In the genomic region with DNA sequence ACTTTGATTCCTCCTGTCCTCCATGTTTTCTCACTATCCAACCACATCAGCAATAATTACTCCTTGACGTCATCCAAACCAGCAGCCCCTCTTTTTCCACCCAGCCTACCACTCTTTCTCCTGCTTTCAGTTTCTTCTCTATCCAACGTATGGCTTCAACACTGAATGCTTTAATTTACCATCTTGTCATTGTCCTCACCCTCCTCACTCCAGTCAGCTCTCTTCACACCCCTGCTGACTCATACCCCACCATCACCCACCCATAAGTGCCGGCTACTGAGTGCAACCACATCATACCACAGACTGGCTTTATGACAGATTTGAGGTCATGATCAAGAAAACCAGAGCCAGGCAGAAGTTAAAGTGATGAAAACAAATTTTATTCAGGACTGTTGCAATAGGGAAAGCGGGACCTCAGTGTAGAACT, we compare ENCODE assay signal across 1 cellular context.
TF ChIP-seq lines count a peak whose summit lies in the region.

No MANE protein-coding gene starts in this region.

TF ChIP-seq in H1, 55 proteins besides CTCF, POLR2A, EP300 and RAD21 (continued from another document):
- TF ChIP-seq, protein P1, sequence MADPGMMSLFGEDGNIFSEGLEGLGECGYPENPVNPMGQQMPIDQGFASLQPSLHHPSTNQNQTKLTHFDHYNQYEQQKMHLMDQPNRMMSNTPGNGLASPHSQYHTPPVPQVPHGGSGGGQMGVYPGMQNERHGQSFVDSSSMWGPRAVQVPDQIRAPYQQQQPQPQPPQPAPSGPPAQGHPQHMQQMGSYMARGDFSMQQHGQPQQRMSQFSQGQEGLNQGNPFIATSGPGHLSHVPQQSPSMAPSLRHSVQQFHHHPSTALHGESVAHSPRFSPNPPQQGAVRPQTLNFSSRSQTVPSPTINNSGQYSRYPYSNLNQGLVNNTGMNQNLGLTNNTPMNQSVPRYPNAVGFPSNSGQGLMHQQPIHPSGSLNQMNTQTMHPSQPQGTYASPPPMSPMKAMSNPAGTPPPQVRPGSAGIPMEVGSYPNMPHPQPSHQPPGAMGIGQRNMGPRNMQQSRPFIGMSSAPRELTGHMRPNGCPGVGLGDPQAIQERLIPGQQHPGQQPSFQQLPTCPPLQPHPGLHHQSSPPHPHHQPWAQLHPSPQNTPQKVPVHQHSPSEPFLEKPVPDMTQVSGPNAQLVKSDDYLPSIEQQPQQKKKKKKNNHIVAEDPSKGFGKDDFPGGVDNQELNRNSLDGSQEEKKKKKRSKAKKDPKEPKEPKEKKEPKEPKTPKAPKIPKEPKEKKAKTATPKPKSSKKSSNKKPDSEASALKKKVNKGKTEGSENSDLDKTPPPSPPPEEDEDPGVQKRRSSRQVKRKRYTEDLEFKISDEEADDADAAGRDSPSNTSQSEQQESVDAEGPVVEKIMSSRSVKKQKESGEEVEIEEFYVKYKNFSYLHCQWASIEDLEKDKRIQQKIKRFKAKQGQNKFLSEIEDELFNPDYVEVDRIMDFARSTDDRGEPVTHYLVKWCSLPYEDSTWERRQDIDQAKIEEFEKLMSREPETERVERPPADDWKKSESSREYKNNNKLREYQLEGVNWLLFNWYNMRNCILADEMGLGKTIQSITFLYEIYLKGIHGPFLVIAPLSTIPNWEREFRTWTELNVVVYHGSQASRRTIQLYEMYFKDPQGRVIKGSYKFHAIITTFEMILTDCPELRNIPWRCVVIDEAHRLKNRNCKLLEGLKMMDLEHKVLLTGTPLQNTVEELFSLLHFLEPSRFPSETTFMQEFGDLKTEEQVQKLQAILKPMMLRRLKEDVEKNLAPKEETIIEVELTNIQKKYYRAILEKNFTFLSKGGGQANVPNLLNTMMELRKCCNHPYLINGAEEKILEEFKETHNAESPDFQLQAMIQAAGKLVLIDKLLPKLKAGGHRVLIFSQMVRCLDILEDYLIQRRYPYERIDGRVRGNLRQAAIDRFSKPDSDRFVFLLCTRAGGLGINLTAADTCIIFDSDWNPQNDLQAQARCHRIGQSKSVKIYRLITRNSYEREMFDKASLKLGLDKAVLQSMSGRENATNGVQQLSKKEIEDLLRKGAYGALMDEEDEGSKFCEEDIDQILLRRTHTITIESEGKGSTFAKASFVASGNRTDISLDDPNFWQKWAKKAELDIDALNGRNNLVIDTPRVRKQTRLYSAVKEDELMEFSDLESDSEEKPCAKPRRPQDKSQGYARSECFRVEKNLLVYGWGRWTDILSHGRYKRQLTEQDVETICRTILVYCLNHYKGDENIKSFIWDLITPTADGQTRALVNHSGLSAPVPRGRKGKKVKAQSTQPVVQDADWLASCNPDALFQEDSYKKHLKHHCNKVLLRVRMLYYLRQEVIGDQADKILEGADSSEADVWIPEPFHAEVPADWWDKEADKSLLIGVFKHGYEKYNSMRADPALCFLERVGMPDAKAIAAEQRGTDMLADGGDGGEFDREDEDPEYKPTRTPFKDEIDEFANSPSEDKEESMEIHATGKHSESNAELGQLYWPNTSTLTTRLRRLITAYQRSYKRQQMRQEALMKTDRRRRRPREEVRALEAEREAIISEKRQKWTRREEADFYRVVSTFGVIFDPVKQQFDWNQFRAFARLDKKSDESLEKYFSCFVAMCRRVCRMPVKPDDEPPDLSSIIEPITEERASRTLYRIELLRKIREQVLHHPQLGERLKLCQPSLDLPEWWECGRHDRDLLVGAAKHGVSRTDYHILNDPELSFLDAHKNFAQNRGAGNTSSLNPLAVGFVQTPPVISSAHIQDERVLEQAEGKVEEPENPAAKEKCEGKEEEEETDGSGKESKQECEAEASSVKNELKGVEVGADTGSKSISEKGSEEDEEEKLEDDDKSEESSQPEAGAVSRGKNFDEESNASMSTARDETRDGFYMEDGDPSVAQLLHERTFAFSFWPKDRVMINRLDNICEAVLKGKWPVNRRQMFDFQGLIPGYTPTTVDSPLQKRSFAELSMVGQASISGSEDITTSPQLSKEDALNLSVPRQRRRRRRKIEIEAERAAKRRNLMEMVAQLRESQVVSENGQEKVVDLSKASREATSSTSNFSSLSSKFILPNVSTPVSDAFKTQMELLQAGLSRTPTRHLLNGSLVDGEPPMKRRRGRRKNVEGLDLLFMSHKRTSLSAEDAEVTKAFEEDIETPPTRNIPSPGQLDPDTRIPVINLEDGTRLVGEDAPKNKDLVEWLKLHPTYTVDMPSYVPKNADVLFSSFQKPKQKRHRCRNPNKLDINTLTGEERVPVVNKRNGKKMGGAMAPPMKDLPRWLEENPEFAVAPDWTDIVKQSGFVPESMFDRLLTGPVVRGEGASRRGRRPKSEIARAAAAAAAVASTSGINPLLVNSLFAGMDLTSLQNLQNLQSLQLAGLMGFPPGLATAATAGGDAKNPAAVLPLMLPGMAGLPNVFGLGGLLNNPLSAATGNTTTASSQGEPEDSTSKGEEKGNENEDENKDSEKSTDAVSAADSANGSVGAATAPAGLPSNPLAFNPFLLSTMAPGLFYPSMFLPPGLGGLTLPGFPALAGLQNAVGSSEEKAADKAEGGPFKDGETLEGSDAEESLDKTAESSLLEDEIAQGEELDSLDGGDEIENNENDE (IDR thresholded peaks at IDR 0.05; ENCODE audit: insufficient replicate concordance, low read length), result no peak
- no peak for TF ChIP-seq TAF7 (optimal IDR thresholded peaks at IDR 0.05; ENCODE audit: borderline replicate concordance, low read depth, low read length)
- TF ChIP-seq SIRT6 (IDR thresholded peaks at IDR 0.05; ENCODE audit: low read length), result no peak
- TF ChIP-seq, protein P2, sequence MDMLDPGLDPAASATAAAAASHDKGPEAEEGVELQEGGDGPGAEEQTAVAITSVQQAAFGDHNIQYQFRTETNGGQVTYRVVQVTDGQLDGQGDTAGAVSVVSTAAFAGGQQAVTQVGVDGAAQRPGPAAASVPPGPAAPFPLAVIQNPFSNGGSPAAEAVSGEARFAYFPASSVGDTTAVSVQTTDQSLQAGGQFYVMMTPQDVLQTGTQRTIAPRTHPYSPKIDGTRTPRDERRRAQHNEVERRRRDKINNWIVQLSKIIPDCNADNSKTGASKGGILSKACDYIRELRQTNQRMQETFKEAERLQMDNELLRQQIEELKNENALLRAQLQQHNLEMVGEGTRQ (IDR thresholded peaks at IDR 0.05; ENCODE audit: low read length), result no peak
- TF ChIP-seq JUN (IDR thresholded peaks at IDR 0.05; ENCODE audit: low read depth, low read length), result no peak
- TF ChIP-seq SRF (IDR thresholded peaks at IDR 0.05; ENCODE audit: low read depth, low read length), result no peak
- no peak for TF ChIP-seq BCL11A (IDR thresholded peaks at IDR 0.05; ENCODE audit: low read depth in 2 of 2, low read length in 2 of 2)
- TF ChIP-seq SIN3A (conservative IDR thresholded peaks at IDR 0.05 in 1 of 2, IDR thresholded peaks at IDR 0.05 in 1 of 2; ENCODE audit: low read depth in 1 of 2, low read length in 2 of 2), result no peak
- TF ChIP-seq CHD2 (IDR thresholded peaks at IDR 0.05; ENCODE audit: low read length), result no peak
- TF ChIP-seq CREB1 (IDR thresholded peaks at IDR 0.05), result no peak
TF ChIP-seq in H1: peak in this region for 0.
